In the genomic region with DNA sequence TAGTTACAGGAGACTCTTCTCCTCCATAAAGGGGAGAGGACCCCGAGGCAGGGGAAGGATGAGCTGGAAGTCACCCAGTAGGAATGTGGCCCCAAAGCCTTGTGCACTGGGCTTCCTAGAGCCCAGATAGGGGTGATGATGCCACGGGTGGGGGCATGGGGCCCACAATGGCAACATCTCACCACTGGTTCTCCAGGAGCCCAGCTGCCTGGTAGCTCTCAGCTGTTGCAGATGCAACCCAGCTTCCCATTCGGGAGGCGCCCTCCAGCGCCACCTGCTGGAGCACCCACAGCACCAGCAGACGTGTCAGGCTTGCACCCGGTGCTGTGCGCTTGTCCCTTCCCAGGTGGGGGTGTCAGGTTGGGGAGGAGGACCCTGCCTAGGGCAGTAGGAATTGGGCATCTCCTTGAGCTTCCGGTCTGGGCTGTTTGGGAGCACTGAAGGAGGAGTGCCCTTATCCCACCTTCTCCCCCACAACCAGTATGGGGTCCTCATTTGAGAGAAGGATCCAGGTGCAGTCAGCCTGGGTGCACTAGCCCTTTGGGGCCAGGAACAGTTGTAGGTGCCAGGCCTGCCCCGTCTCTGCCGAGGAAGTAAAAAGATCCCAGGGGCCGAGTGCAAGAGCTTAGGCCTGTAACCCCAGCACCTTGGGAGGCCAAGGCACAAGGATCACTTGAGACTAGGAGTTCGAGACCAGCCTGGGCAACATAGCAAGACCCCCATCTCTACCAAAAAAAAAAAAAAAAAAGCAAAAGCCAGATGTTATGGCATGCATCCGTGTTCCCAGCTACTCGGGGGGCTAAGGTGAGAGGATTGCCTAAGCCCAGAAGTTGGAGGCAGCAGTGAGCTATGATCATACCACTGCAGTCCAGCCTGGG, we compare ENCODE assay signal across 8 cellular contexts. TPM values are rescaled to one million over a fixed set of nuclear protein-coding genes. Genes with fewer than 3 reads are reported as not detected.
DNase-seq lines count a peak whose midpoint lies in the region; ATAC-seq and TF ChIP-seq lines count a peak whose summit lies in the region.

No MANE protein-coding gene starts in this region.

- no peak overlapping the region for H3K4me3 ChIP-seq in suprapubic skin

- H3K9me3 ChIP-seq in suprapubic skin = no peaks in the 10 kb centered on the region

- 62% methylated on average over 8 of the region's 15 CpGs for WGBS in suprapubic skin

- peak; percentile 68 for ATAC-seq in HG02798 (IDR thresholded peaks at IDR 0.05; ENCODE audit: poor library complexity, unreplicated experiment)
- no peak for ATAC-seq in GM21825 (IDR thresholded peaks at IDR 0.05; ENCODE audit: unreplicated experiment)

- TF ChIP-seq CTCF in RWPE1 (conservative IDR thresholded peaks at IDR 0.05; ENCODE audit: low read depth) = peak; percentile 78
- peak; percentile 48 to 90 for TF ChIP-seq CTCF in suprapubic skin (IDR thresholded peaks at IDR 0.05)

- CTCF ChIA-PET in RWPE1 (lab: Yijun Ruan, JAX) = interaction anchor here (0.6 to 2.2 kb wide), 21 partner anchors 11 to 1003 kb away, joined by 3 to 15 read pairs (median 4); partner anchors contain the start of genes KIF22, PAGR1 and TUFM

- H3K27ac ChIP-seq in RWPE1 (peak overlapping the region; percentile 20; the same call in 1 of the 2 replicates), suprapubic skin (no peak overlapping the region)

- H3K27me3 ChIP-seq in suprapubic skin = no peaks in the 10 kb centered on the region

- POLR2A ChIA-PET in RWPE1 (lab: Yijun Ruan, JAX; ENCODE audit: low non-redundant PET) = interaction anchor here (0.7 kb wide), 1 partner anchor 17 kb away, joined by 12 read pairs; no protein-coding TSS in a partner anchor

- peaks cover 46% of the 10 kb centered on the region for H3K36me3 ChIP-seq in suprapubic skin

- no peak for TF ChIP-seq EP300 in suprapubic skin (IDR thresholded peaks at IDR 0.05)

- peak; percentile 35 for DNase-seq in CMK (ENCODE audit: low read depth)
- peak; percentile 44 for DNase-seq in RWPE1 (ENCODE audit: low spot score)
- peak; percentile 70 to 72 for DNase-seq in activated T-helper 1 cell treated with anti-CD3 and anti-CD28 coated beads, Interleukin-2, amount 50 U/mL, for 16 hours (ENCODE audit: low read depth in 1 of 2, low spot score in 1 of 2)
- peak; percentile 49 for DNase-seq in fibroblast of the conjunctiva (ENCODE audit: low read depth)
- peak in 49 of 56 donors; percentile 16 to 82 (median 40) for DNase-seq in nucleus accumbens (lab: John Stamatoyannopoulos, UW)
- DNase-seq in suprapubic skin (ENCODE audit: low spot score in 2 of 2) = peak; percentile 85 to 86

- H3K4me1 ChIP-seq in suprapubic skin = peaks cover 5% of the 10 kb centered on the region

- TF ChIP-seq POLR2A in suprapubic skin (IDR thresholded peaks at IDR 0.05) = no peak

RNA-seq across cellular contexts. Expression of gene CDIPT, which starts 14.4 kb away (rescaled TPM):
- 100 to 1,000 TPM in 1 of 4 donors, 10 to 100 TPM in 3; 68.7 to 112 (median 96.7) TPM for total RNA-seq in suprapubic skin

RNA-seq across cellular contexts. Expression of gene MVP, which starts 28.4 kb away (rescaled TPM):
- total RNA-seq in suprapubic skin = 100 to 1,000 TPM in 1 of 4 donors, 10 to 100 TPM in 3; 54.9 to 104 (median 68.1) TPM

RNA-seq across cellular contexts. Expression of gene PAGR1, which starts 32.7 kb away (rescaled TPM):
- 10 to 100 TPM; 23.3 to 35.2 (median 23.8) TPM for total RNA-seq in suprapubic skin

RNA-seq across cellular contexts. Expression of gene PRRT2, which starts 36.7 kb away (rescaled TPM):
- total RNA-seq in suprapubic skin = 1 to 10 TPM in 3 of 4 donors, not detected in 1; 1.1 to 6.8 (median 3.7) TPM

RNA-seq across cellular contexts. Expression of gene MAZ, which starts 42.3 kb away (rescaled TPM):
- 100 to 1,000 TPM in 3 of 4 donors, 10 to 100 TPM in 1; 98.4 to 180 (median 125) TPM for total RNA-seq in suprapubic skin

Comparison
In these comparisons a context has a peak if more than half of its experiments do, and no peak if none do; other contexts are left out.
1. DNase-seq: peak in every context shown above with its lines; median percentile 86 in suprapubic skin; 71 in activated T-helper 1 cell treated with anti-CD3 and anti-CD28 coated beads, Interleukin-2, amount 50 U/mL, for 16 hours; 49 in fibroblast of the conjunctiva; 44 in RWPE1; 40 in nucleus accumbens; 35 in CMK.